In the genomic region with DNA sequence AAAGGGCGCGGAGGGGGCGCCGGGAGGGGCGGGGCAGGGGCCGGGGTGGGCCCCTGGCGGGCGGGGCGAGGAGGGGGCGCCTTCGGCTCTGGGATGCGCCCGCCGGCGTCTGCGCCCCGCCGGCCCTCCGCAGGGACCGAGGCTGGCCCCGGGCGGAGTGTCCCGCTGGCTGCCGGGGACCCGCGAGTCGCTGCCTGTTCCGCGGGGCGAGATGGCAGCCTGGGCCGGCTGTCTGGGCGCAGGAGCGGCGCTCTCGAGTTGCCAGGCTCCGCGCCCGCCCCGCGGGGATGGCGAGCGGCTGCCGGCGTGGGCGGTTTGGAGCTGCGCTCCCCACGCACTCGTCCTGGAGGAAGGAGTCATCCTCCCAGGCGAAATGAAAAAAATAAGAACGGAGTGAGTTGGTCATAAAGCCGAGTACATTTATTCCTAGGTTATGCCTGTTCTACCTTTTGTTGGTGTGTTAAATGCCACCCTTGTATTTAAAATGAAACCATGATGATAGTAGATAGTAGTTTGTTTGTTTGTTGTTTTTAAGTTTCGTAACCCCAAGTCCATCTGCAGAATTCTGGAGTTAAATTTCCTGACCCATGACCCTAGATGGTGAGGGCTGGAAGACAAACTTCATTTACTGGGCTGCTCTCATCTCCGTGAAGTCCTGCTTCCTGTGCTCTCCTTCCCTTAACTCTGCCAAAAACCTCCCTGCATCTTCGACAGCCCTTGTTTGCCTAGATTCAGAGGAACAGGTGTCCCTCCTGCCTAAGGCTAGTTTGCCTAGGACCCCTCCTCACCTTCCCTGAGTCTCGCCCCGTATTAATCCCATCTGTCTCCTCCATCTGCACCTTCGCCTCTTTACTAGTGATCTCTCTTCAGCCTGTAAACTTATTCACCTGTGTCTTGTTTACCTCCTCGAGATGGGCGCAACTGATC, we compare ENCODE assay signal across 1 cellular context.
TF ChIP-seq lines count a peak whose summit lies in the region.

No MANE protein-coding gene starts in this region.

TF ChIP-seq in SK-N-SH treated with all-trans-retinoic acid at 6 μM for 48 hours, 23 proteins besides CTCF, POLR2A, EP300 and RAD21 (continued from another document):
- TF ChIP-seq ZFP30 (CRISPR knock-in tag; IDR thresholded peaks at IDR 0.05) (no peak), RARB (CRISPR knock-in tag; IDR thresholded peaks at IDR 0.05) (no peak), ZNF8 (CRISPR knock-in tag; IDR thresholded peaks at IDR 0.05) (no peak)
